Comparison of ENCODE assay signal across 24 cellular contexts in genomic region chr3:13768453-13768852, GRCh38.
DNase-seq lines count a peak whose midpoint lies in the region; ATAC-seq, FAIRE-seq and TF ChIP-seq lines count a peak whose summit lies in the region.
"Had no signal": no experiment of that assay in that cellular context is flagged by ENCODE, and none has a peak within 500 bp of the region (broad histone marks: within the 10 kb centered on the region; RNA-seq: fewer than 3 reads in every experiment).

No MANE protein-coding gene starts in this region.

- FAIRE-seq in H1 (lab: Jason Lieb, UNC), result no peak
- FAIRE-seq: GM12878, GM19239, HepG2 had no signal

- H3K4me1 Mint-ChIP-seq in mesothelial cell of epicardium, result peaks cover 50% of the 10 kb centered on the region
- H3K4me1 Mint-ChIP-seq: IgD-negative memory B cell had no signal

- H3K4me1 ChIP-seq in BLaER1, result peaks cover 43% of the 10 kb centered on the region
- H3K4me1 ChIP-seq in H1 (replicated peaks in 1 of 4; ENCODE audit: control insufficient read depth in 3 of 4, insufficient read depth in 4 of 4, low read length in 3 of 4), result peaks cover 0 to 10% (median 4%) of the 10 kb centered on the region in 4 experiments; a peak in 5 of 7 replicates
- peaks cover 3% of the 10 kb centered on the region for H3K4me1 ChIP-seq in mesenchymal stem cell (ENCODE audit: control insufficient read depth, insufficient read depth, low read depth, low read length)
- H3K4me1 ChIP-seq: HAP-1 had no signal

- no peak overlapping the region for H2BK120ac ChIP-seq in H1 (replicated peaks; ENCODE audit: low read depth, low read length)
- no peak overlapping the region for H2BK120ac ChIP-seq in mesenchymal stem cell (ENCODE audit: low read depth, low read length)

- H3K27ac Mint-ChIP-seq in mesothelial cell of epicardium, result peak overlapping the region; percentile 30
- H3K27ac Mint-ChIP-seq: CD4-positive, CD25-positive, alpha-beta regulatory T cell; CD8-positive, alpha-beta memory T cell; IgD-negative memory B cell had no signal

- H4K5ac ChIP-seq in H1 (ENCODE audit: insufficient read length, low read depth, low read length), result no peak overlapping the region

- no peak for TF ChIP-seq POLR2A in H1 (IDR thresholded peaks at IDR 0.05; ENCODE audit: control extremely low read depth in 1 of 2, low read depth in 2 of 2, low read length in 2 of 2)

- 0 out of 2 replicates have a peak, but pooled peaks cover 2% of the 10 kb centered on the region for H3K79me1 ChIP-seq in H1 (ENCODE audit: low read depth, low read length)
- H3K79me1 ChIP-seq in mesenchymal stem cell (replicated peaks; ENCODE audit: low read length, poor library complexity, severe bottlenecking), result no peaks in the 10 kb centered on the region

- H3K56ac ChIP-seq in H1 (replicated peaks; ENCODE audit: insufficient read length, low read depth, low read length), result no peak overlapping the region

- H3K4ac ChIP-seq in H1 (replicated peaks; ENCODE audit: insufficient read length, low read depth, low read length), result no peak overlapping the region
- no peak overlapping the region for H3K4ac ChIP-seq in mesenchymal stem cell (ENCODE audit: low read depth in 1 of 2, low read length in 2 of 2)

- no peaks in the 10 kb centered on the region for H3K9me3 Mint-ChIP-seq in mesothelial cell of epicardium

- H3K27me3 ChIP-seq in BLaER1 (no peaks in the 10 kb centered on the region), H7 (ENCODE audit: control insufficient read depth, insufficient read depth, low read length) (no peaks in the 10 kb centered on the region), H1 (replicated peaks in 1 of 4; ENCODE audit: control insufficient read depth in 3 of 4, extremely low read depth in 1 of 4, insufficient read depth in 3 of 4, low read length in 3 of 4) (no peaks in the 10 kb centered on the region), mesenchymal stem cell (ENCODE audit: control insufficient read depth in 1 of 2, insufficient read depth in 1 of 2, low read length in 2 of 2) (peaks cover 0 to 11% of the 10 kb centered on the region in 2 experiments)

- DNase-seq in H7 (peak; percentile 64), H1 (ENCODE audit: low read depth in 1 of 2, low spot score in 2 of 2) (no peak), mesothelial cell of epicardium (ENCODE audit: low spot score in 2 of 2, unreplicated experiment in 2 of 2) (no peak), GM13976 (ENCODE audit: low spot score) (no peak), mesenchymal stem cell (no peak), globus pallidus (ENCODE audit: low spot score) (no peak)
- DNase-seq: 8988T; C1 segment of cervical spinal cord; CD4-positive, CD25-positive, alpha-beta regulatory T cell; CD8-positive, alpha-beta memory T cell; COR-L47; DMS 273 treated with DMSO at 0.1 percent for 48 hours; DMS53; DND-41; EL; GOT3; KBM-7 had no signal

- in situ Hi-C loops in GM13976 (cut with MboI; ENCODE audit: low sequenced_read_pairs, unreplicated experiment), result no loop called here

- no peak overlapping the region for H2BK20ac ChIP-seq in H1 (ENCODE audit: low read length)

- H3K14ac ChIP-seq in H1 (ENCODE audit: insufficient read length), result no peak overlapping the region
- H3K14ac ChIP-seq in mesenchymal stem cell (ENCODE audit: low read length in 2 of 2), result no peak overlapping the region

- H3K18ac ChIP-seq in H1 (ENCODE audit: extremely low read depth, low read length) (peak overlapping the region; percentile 15; the same call in 1 of the 2 replicates), mesenchymal stem cell (ENCODE audit: low read depth in 1 of 2, low read length in 2 of 2) (no peak overlapping the region)

- H3K23me2 ChIP-seq in H1 (ENCODE audit: low read depth, low read length), result no peaks in the 10 kb centered on the region

- H4K20me1 ChIP-seq in BLaER1, result no peaks in the 10 kb centered on the region
- H4K20me1 ChIP-seq in H1 (replicated peaks in 1 of 2; ENCODE audit: control insufficient read depth in 1 of 2, insufficient read depth in 2 of 2, low read length in 2 of 2), result peaks cover 0 to 1% of the 10 kb centered on the region in 2 experiments

- H2BK12ac ChIP-seq in H1 (ENCODE audit: low read depth, low read length) (no peak overlapping the region), mesenchymal stem cell (ENCODE audit: low read length in 2 of 2) (no peak overlapping the region)

- no peak overlapping the region for H2BK15ac ChIP-seq in H1 (ENCODE audit: low read length)
- no peak overlapping the region for H2BK15ac ChIP-seq in mesenchymal stem cell (ENCODE audit: low read depth, poor library complexity, severe bottlenecking)

- no peak for TF ChIP-seq EP300 in H1 (IDR thresholded peaks at IDR 0.05; ENCODE audit: borderline replicate concordance in 1 of 2, low read depth in 2 of 2, low read length in 2 of 2)

- H3K9me3 ChIP-seq in BLaER1, result no peaks in the 10 kb centered on the region
- H3K9me3 ChIP-seq in H1 (ENCODE audit: insufficient read depth in 2 of 2, low read depth in 1 of 2, low read length in 1 of 2), result no peaks in the 10 kb centered on the region
- no peaks in the 10 kb centered on the region for H3K9me3 ChIP-seq in mesenchymal stem cell (ENCODE audit: control insufficient read depth, low read length)
- H3K9me3 ChIP-seq: HAP-1 had no signal

- no peak overlapping the region for H2AK5ac ChIP-seq in H1 (ENCODE audit: low read depth, low read length)
- no peak overlapping the region for H2AK5ac ChIP-seq in mesenchymal stem cell (ENCODE audit: low read length, severe bottlenecking)

- H3K23ac ChIP-seq in H1 (ENCODE audit: insufficient read length) (no peak overlapping the region), mesenchymal stem cell (ENCODE audit: low read length in 2 of 2) (no peak overlapping the region)

- no peak overlapping the region for H3K9ac ChIP-seq in BLaER1
- no peak overlapping the region for H3K9ac ChIP-seq in H1 (replicated peaks in 1 of 4; ENCODE audit: extremely low read depth in 1 of 4, low read depth in 3 of 4, low read length in 3 of 4)
- no peak overlapping the region for H3K9ac ChIP-seq in mesenchymal stem cell (ENCODE audit: low read length)

- no peaks in the 10 kb centered on the region for H3K79me2 ChIP-seq in H1 (ENCODE audit: control insufficient read depth in 1 of 2, insufficient read depth in 2 of 2, low read length in 2 of 2)

- TF ChIP-seq RAD21 in H1 (IDR thresholded peaks at IDR 0.05 in 1 of 2, conservative IDR thresholded peaks at IDR 0.05 in 1 of 2; ENCODE audit: low read depth in 2 of 2, low read length in 2 of 2), result no peak; a peak in 1 of 4 replicates

- no peak for ATAC-seq in HG03442 (IDR thresholded peaks at IDR 0.05; ENCODE audit: unreplicated experiment)
- ATAC-seq: GM12878, HepG2 had no signal

- H3K4me3 Mint-ChIP-seq in mesothelial cell of epicardium, result no peak overlapping the region
- H3K4me3 Mint-ChIP-seq: CD4-positive, CD25-positive, alpha-beta regulatory T cell; IgD-negative memory B cell had no signal

- H2AFZ ChIP-seq in H1 (ENCODE audit: low read length), result no peak overlapping the region
- H2AFZ ChIP-seq in mesenchymal stem cell (ENCODE audit: low read depth, low read length), result no peak overlapping the region

- CTCF ChIA-PET in H1 (lab: Charles Lee; ENCODE audit: partially characterized antibody), result interaction anchor here (1.1 to 3.6 kb wide), 5 partner anchors 78 to 116 kb away, joined by 3 to 13 read pairs (median 7); partner anchors contain the start of gene WNT7A

- H2BK5ac ChIP-seq in H1 (ENCODE audit: low read depth, low read length) (no peak overlapping the region), mesenchymal stem cell (ENCODE audit: low read depth, low read length, poor library complexity, severe bottlenecking) (no peak overlapping the region)

- TF ChIP-seq CTCF in H1 (IDR thresholded peaks at IDR 0.05; ENCODE audit: control extremely low read depth in 1 of 3, insufficient read depth in 1 of 3, low read depth in 1 of 3, low read length in 3 of 3) (no peak), mesothelial cell of epicardium (IDR thresholded peaks at IDR 0.05; ENCODE audit: unreplicated experiment) (no peak), GM13976 (IDR thresholded peaks at IDR 0.05; ENCODE audit: borderline replicate concordance, control extremely low read depth, extremely low read depth, insufficient read depth, missing control alignments) (no peak)

- no peak overlapping the region for H3K27ac ChIP-seq in BLaER1
- H3K27ac ChIP-seq in H1 (ENCODE audit: low read depth, low read length), result no peak overlapping the region
- H3K27ac ChIP-seq in mesenchymal stem cell (ENCODE audit: low read length, poor library complexity, severe bottlenecking), result no peak overlapping the region

- H3K4me3 ChIP-seq in BLaER1, result no peak overlapping the region
- no peak overlapping the region for H3K4me3 ChIP-seq in H7 (ENCODE audit: insufficient read depth, low read depth, low read length)
- H3K4me3 ChIP-seq in H1 (ENCODE audit: extremely low read depth in 1 of 4, insufficient read depth in 2 of 4, low read depth in 3 of 4, low read length in 4 of 4), result no peak overlapping the region
- H3K4me3 ChIP-seq in mesenchymal stem cell (ENCODE audit: insufficient read depth in 1 of 2, low read depth in 1 of 2, low read length in 2 of 2), result no peak overlapping the region
- H3K4me3 ChIP-seq: GM12878, HAP-1 had no signal

- no peaks in the 10 kb centered on the region for H3K27me3 Mint-ChIP-seq in mesothelial cell of epicardium (ENCODE audit: low read depth)

- no peak overlapping the region for H4K8ac ChIP-seq in H1 (ENCODE audit: extremely low read depth, insufficient read depth, low read length)
- H4K8ac ChIP-seq in mesenchymal stem cell (ENCODE audit: low read length), result no peak overlapping the region

- H3K36me3 ChIP-seq in BLaER1 (no peaks in the 10 kb centered on the region), H7 (replicated peaks; ENCODE audit: control insufficient read depth, insufficient read depth, low read length) (no peaks in the 10 kb centered on the region), H1 (ENCODE audit: control insufficient read depth in 2 of 4, insufficient read depth in 4 of 4, low read length in 3 of 4) (no peaks in the 10 kb centered on the region), mesenchymal stem cell (ENCODE audit: control insufficient read depth in 1 of 2, insufficient read depth in 2 of 2, low read depth in 1 of 2, low read length in 2 of 2) (no peaks in the 10 kb centered on the region)
- H3K36me3 ChIP-seq: HAP-1 had no signal

- H3K36me3 Mint-ChIP-seq in mesothelial cell of epicardium, result no peaks in the 10 kb centered on the region
- H3K36me3 Mint-ChIP-seq: CD4-positive, CD25-positive, alpha-beta regulatory T cell; CD8-positive, alpha-beta memory T cell had no signal

- WGBS in H1 (ENCODE audit: extremely low coverage in 1 of 2, insufficient coverage in 1 of 2, insufficient read length in 1 of 2, insufficient replicate concordance in 2 of 2, low coverage in 1 of 2, low lambda C conversion rate in 2 of 2, missing lambda C conversion rate in 1 of 2), 2 experiments, result 87% methylated on average over 11 of the region's 11 CpGs; no CpG with 5 or more reads in 1 of the 2 experiments
- WGBS in mesenchymal stem cell, result 62% methylated on average over 11 of the region's 11 CpGs

- H4K91ac ChIP-seq in H1 (replicated peaks; ENCODE audit: insufficient read length, low read length), result no peak overlapping the region
- no peak overlapping the region for H4K91ac ChIP-seq in mesenchymal stem cell (ENCODE audit: low read length)

- H3K4me2 ChIP-seq in BLaER1 (peak overlapping the region; percentile 73), H1 (ENCODE audit: insufficient read depth in 1 of 2, low read depth in 2 of 2, low read length in 2 of 2) (no peak overlapping the region), mesenchymal stem cell (ENCODE audit: low read length, poor library complexity, severe bottlenecking) (no peak overlapping the region)

- POLR2A ChIA-PET in H1 (lab: Charles Lee; ENCODE audit: partially characterized antibody), result interaction anchor here (1.1 kb wide), 1 partner anchor 40 kb away, joined by 3 read pairs; no protein-coding TSS in a partner anchor
